1 cellular context compared by ENCODE assay signal in genomic region chr15:81141478-81141877, GRCh38. TPM values are rescaled to one million over a fixed set of nuclear protein-coding genes. Genes with fewer than 3 reads are reported as not detected.
"Had no signal": no experiment of that assay in that cellular context is flagged by ENCODE, and none has a peak within 500 bp of the region (broad histone marks: within the 10 kb centered on the region; RNA-seq: fewer than 3 reads in every experiment).

No MANE protein-coding gene starts in this region.

RNA-seq across cellular contexts. Expression of gene CFAP161, which starts 7.4 kb away (rescaled TPM):
- polyA plus RNA-seq: cardiac muscle cell had no signal

RNA-seq across cellular contexts. Expression of gene IL16, which starts 55.2 kb away (rescaled TPM):
- polyA plus RNA-seq: cardiac muscle cell had no signal
